Comparison of ENCODE assay signal across 18 cellular contexts in genomic region chr5:91110709-91111108, GRCh38.
A peak's percentile ranks its signal among the peaks of the same experiment; 100 is the strongest.
DNase-seq lines count a peak whose midpoint lies in the region; ATAC-seq and TF ChIP-seq lines count a peak whose summit lies in the region.
"Had no signal": no experiment of that assay in that cellular context is flagged by ENCODE, and none has a peak within 500 bp of the region (broad histone marks: within the 10 kb centered on the region; RNA-seq: fewer than 3 reads in every experiment).

No MANE protein-coding gene starts in this region.

- H3K9me3 ChIP-seq in mammary epithelial cell (replicated peaks; ENCODE audit: insufficient read depth, low read length) (no peaks in the 10 kb centered on the region), muscle layer of duodenum (ENCODE audit: control insufficient read depth in 1 of 2, low read length in 2 of 2) (no peaks in the 10 kb centered on the region)
- H3K9me3 ChIP-seq: HAP-1, prostate gland had no signal

- intact Hi-C loops in MCF 10A (cut with micrococcal nuclease) (no loop called here), mammary epithelial cell (cut with micrococcal nuclease) (no loop called here)
- intact Hi-C loops in activated CD4-positive, alpha-beta T cell treated with anti-CD3 and anti-CD28 coated beads for 36 hours (cut with DNase I, micrococcal nuclease), result no loop called here

- H4K20me1 ChIP-seq in mammary epithelial cell (ENCODE audit: insufficient read depth, low read length), result no peaks in the 10 kb centered on the region

- DNase-seq in MCF 10A (ENCODE audit: unreplicated experiment), result peak; percentile 12
- DNase-seq in mammary epithelial cell, result no peak
- DNase-seq in fibroblast of mammary gland (ENCODE audit: low read depth), result peak; percentile 57
- DNase-seq in central memory CD4-positive, alpha-beta T cell, result no peak
- no peak for DNase-seq in mesothelial cell of epicardium (ENCODE audit: low spot score in 2 of 2, unreplicated experiment in 2 of 2)
- no peak for DNase-seq in activated CD4-positive, alpha-beta T cell treated with anti-CD3 and anti-CD28 coated beads for 36 hours
- DNase-seq: activated CD8-positive, alpha-beta T cell treated with anti-CD3 and anti-CD28 coated beads, Interleukin-2, amount 10 ng/mL, durations not matched to agents 7 days and 5 days; amniotic stem cell; erythroblast; NCI-H1694; NCI-H510A had no signal

- H3K4me1 Mint-ChIP-seq in MCF 10A (ENCODE audit: insufficient read depth, unreplicated experiment), result peaks cover 6% of the 10 kb centered on the region
- peaks cover 3% of the 10 kb centered on the region for H3K4me1 Mint-ChIP-seq in mesothelial cell of epicardium
- peaks cover 2% of the 10 kb centered on the region for H3K4me1 Mint-ChIP-seq in activated CD4-positive, alpha-beta T cell treated with anti-CD3 and anti-CD28 coated beads for 36 hours

- no peak overlapping the region for H3K4me2 ChIP-seq in mammary epithelial cell (ENCODE audit: insufficient read depth, low read depth, low read length)

- POLR2A ChIA-PET in MCF 10A (lab: Yijun Ruan, JAX), result interaction anchor here (0.7 to 2.3 kb wide), 6 partner anchors 41 to 273 kb away, joined by 3 to 13 read pairs (median 6); partner anchors contain the start of gene ARRDC3
- POLR2A ChIA-PET in activated CD4-positive, alpha-beta T cell treated with anti-CD3 and anti-CD28 coated beads for 36 hours (lab: Charles Lee), result no interaction called here

- H3K4me1 ChIP-seq in mammary epithelial cell (ENCODE audit: insufficient read depth, low read length), result no peaks in the 10 kb centered on the region
- H3K4me1 ChIP-seq in muscle layer of duodenum (ENCODE audit: control insufficient read depth in 1 of 2, insufficient read depth in 2 of 2, low read length in 2 of 2), result peaks cover 0 to 35% of the 10 kb centered on the region in 2 donors
- H3K4me1 ChIP-seq: HAP-1 had no signal

- H3K27ac Mint-ChIP-seq in MCF 10A (ENCODE audit: low read depth, unreplicated experiment) (peak overlapping the region; percentile 16), mesothelial cell of epicardium (no peak overlapping the region)
- H3K27ac Mint-ChIP-seq in activated CD4-positive, alpha-beta T cell treated with anti-CD3 and anti-CD28 coated beads for 36 hours, result no peak overlapping the region
- H3K27ac Mint-ChIP-seq: activated CD8-positive, alpha-beta T cell treated with anti-CD3 and anti-CD28 coated beads, Interleukin-2, amount 10 ng/mL, durations not matched to agents 7 days and 5 days; activated T-helper 1 cell treated with anti-CD3 and anti-CD28 coated beads, Interleukin-12 subunit alpha, Interleukin-12 subunit beta, Interleukin-2, Interleukin-4 antibody, amounts not matched to agents 30 ng/mL and 10 ng/mL and 1 ng/mL, durations not matched to agents 14 hours and 24 hours and 36 hours; natural killer cell treated with Interleukin-12 subunit alpha and Interleukin-12 subunit beta and Interleukin-15 and Interleukin-18, amount 100 ng/mL, for 72 hours had no signal

- H3K27ac ChIP-seq in mammary epithelial cell (ENCODE audit: insufficient read depth, low read depth, low read length) (no peak overlapping the region), muscle layer of duodenum (ENCODE audit: low read length) (peak overlapping the region; percentile 70)
- H3K27ac ChIP-seq: SK-N-MC had no signal

- H3K4me3 Mint-ChIP-seq in MCF 10A (ENCODE audit: unreplicated experiment) (no peak overlapping the region), mesothelial cell of epicardium (no peak overlapping the region)
- no peak overlapping the region for H3K4me3 Mint-ChIP-seq in activated CD4-positive, alpha-beta T cell treated with anti-CD3 and anti-CD28 coated beads for 36 hours
- H3K4me3 Mint-ChIP-seq: activated CD8-positive, alpha-beta T cell treated with anti-CD3 and anti-CD28 coated beads, Interleukin-2, amount 10 ng/mL, durations not matched to agents 7 days and 5 days; activated T-helper 1 cell treated with anti-CD3 and anti-CD28 coated beads, Interleukin-12 subunit alpha, Interleukin-12 subunit beta, Interleukin-2, Interleukin-4 antibody, amounts not matched to agents 30 ng/mL and 10 ng/mL and 1 ng/mL, durations not matched to agents 14 hours and 24 hours and 36 hours; natural killer cell treated with Interleukin-12 subunit alpha and Interleukin-12 subunit beta and Interleukin-15 and Interleukin-18, amount 100 ng/mL, for 72 hours had no signal

- CTCF ChIA-PET in MCF 10A (lab: Yijun Ruan, JAX) (interaction anchor here (0.7 to 2.6 kb wide), 7 partner anchors 8 to 309 kb away, joined by 3 to 11 read pairs (median 3); no protein-coding TSS in a partner anchor), mammary epithelial cell (lab: Charles Lee; ENCODE audit: low non-redundant PET) (no interaction called here)
- CTCF ChIA-PET in activated CD4-positive, alpha-beta T cell treated with anti-CD3 and anti-CD28 coated beads for 36 hours (lab: Charles Lee), result no interaction called here

- no peaks in the 10 kb centered on the region for H3K79me2 ChIP-seq in mammary epithelial cell (ENCODE audit: insufficient read depth, low read length)

- ATAC-seq in HG03457 (IDR thresholded peaks at IDR 0.05; ENCODE audit: unreplicated experiment), result no peak
- no peak for ATAC-seq in activated CD4-positive, alpha-beta T cell treated with anti-CD3 and anti-CD28 coated beads for 36 hours
- ATAC-seq: activated CD8-positive, alpha-beta T cell treated with anti-CD3 and anti-CD28 coated beads, Interleukin-2, amount 10 ng/mL, durations not matched to agents 7 days and 5 days; natural killer cell treated with Interleukin-12 subunit alpha and Interleukin-12 subunit beta and Interleukin-15 and Interleukin-18, amount 100 ng/mL, for 72 hours had no signal

- H3K9ac ChIP-seq in mammary epithelial cell (ENCODE audit: insufficient read depth, low read length), result no peak overlapping the region

- dilution Hi-C loops in mammary epithelial cell (cut with HindIII; ENCODE audit: low sequenced_read_pairs), result no loop called here

- BruUV-seq in MCF 10A (replicated peaks; lab: Mats Ljungman, UMichigan), result no TSS peak
- BruUV-seq in mammary epithelial cell (replicated peaks; lab: Mats Ljungman, UMichigan), result no TSS peak

- WGBS in mammary epithelial cell (ENCODE audit: low coverage, missing lambda C conversion rate), result 63% methylated on average over 5 of the region's 5 CpGs

- H3K36me3 Mint-ChIP-seq in MCF 10A (ENCODE audit: insufficient read depth, unreplicated experiment) (no peaks in the 10 kb centered on the region), mesothelial cell of epicardium (peaks cover 7% of the 10 kb centered on the region)
- no peaks in the 10 kb centered on the region for H3K36me3 Mint-ChIP-seq in activated CD4-positive, alpha-beta T cell treated with anti-CD3 and anti-CD28 coated beads for 36 hours (ENCODE audit: low read depth)
- H3K36me3 Mint-ChIP-seq: natural killer cell treated with Interleukin-12 subunit alpha and Interleukin-12 subunit beta and Interleukin-15 and Interleukin-18, amount 100 ng/mL, for 72 hours had no signal

- H3K27me3 Mint-ChIP-seq in MCF 10A (ENCODE audit: insufficient read depth, unreplicated experiment) (no peaks in the 10 kb centered on the region), mesothelial cell of epicardium (ENCODE audit: low read depth) (no peaks in the 10 kb centered on the region)
- H3K27me3 Mint-ChIP-seq in activated CD4-positive, alpha-beta T cell treated with anti-CD3 and anti-CD28 coated beads for 36 hours, result peaks cover 11% of the 10 kb centered on the region

- in situ Hi-C loops in mammary epithelial cell (cut with MboI; ENCODE audit: low sequenced_read_pairs in 2 of 2), result no loop called here

- H3K27me3 ChIP-seq in mammary epithelial cell (ENCODE audit: insufficient read depth, low read length) (no peaks in the 10 kb centered on the region), muscle layer of duodenum (ENCODE audit: low read depth, low read length) (no peaks in the 10 kb centered on the region)

- H3K4me3 ChIP-seq in mammary epithelial cell (replicated peaks in 1 of 3; ENCODE audit: insufficient read depth in 1 of 3, low read depth in 2 of 3, low read length in 3 of 3) (no peak overlapping the region), fibroblast of mammary gland (ENCODE audit: control insufficient read depth, low read depth, low read length) (no peak overlapping the region), muscle layer of duodenum (ENCODE audit: low read depth in 1 of 2, low read length in 2 of 2) (peak overlapping the region in 1 of 2 donors; percentile 2)
- H3K4me3 ChIP-seq: HAP-1, prostate gland, SK-N-MC had no signal

- no peak overlapping the region for H2AFZ ChIP-seq in mammary epithelial cell (ENCODE audit: low read depth, low read length)

- TF ChIP-seq CTCF in MCF 10A (IDR thresholded peaks at IDR 0.05; ENCODE audit: unreplicated experiment), result no peak
- no peak for TF ChIP-seq CTCF in mammary epithelial cell (conservative IDR thresholded peaks at IDR 0.05 in 1 of 2, IDR thresholded peaks at IDR 0.05 in 1 of 2; ENCODE audit: extremely low read depth in 1 of 2, insufficient read depth in 1 of 2, low read depth in 1 of 2, low read length in 2 of 2)
- TF ChIP-seq CTCF in fibroblast of mammary gland (conservative IDR thresholded peaks at IDR 0.05; ENCODE audit: control insufficient read depth, insufficient read depth, low read depth, low read length), result no peak
- TF ChIP-seq CTCF in mesothelial cell of epicardium (IDR thresholded peaks at IDR 0.05; ENCODE audit: unreplicated experiment), result no peak

- H3K36me3 ChIP-seq in mammary epithelial cell (ENCODE audit: insufficient read depth, low read length) (no peaks in the 10 kb centered on the region), muscle layer of duodenum (ENCODE audit: control insufficient read depth in 1 of 2, insufficient read depth in 2 of 2, low read length in 2 of 2) (no peaks in the 10 kb centered on the region)
- H3K36me3 ChIP-seq: HAP-1, prostate gland had no signal

- H3K9me3 Mint-ChIP-seq in MCF 10A (ENCODE audit: unreplicated experiment) (peaks cover 11% of the 10 kb centered on the region), mesothelial cell of epicardium (peaks cover 4% of the 10 kb centered on the region)
- H3K9me3 Mint-ChIP-seq in activated CD4-positive, alpha-beta T cell treated with anti-CD3 and anti-CD28 coated beads for 36 hours (ENCODE audit: low read depth), result no peaks in the 10 kb centered on the region
- H3K9me3 Mint-ChIP-seq: activated T-helper 1 cell treated with anti-CD3 and anti-CD28 coated beads, Interleukin-12 subunit alpha, Interleukin-12 subunit beta, Interleukin-2, Interleukin-4 antibody, amounts not matched to agents 30 ng/mL and 10 ng/mL and 1 ng/mL, durations not matched to agents 14 hours and 24 hours and 36 hours; natural killer cell treated with Interleukin-12 subunit alpha and Interleukin-12 subunit beta and Interleukin-15 and Interleukin-18, amount 100 ng/mL, for 72 hours had no signal

Comparison
In these comparisons a context has a peak if more than half of its experiments do, and no peak if none do; other contexts are left out.
1. DNase-seq: peak in MCF 10A (single experiment) and fibroblast of mammary gland (single experiment); none in mammary epithelial cell (single experiment), central memory CD4-positive, alpha-beta T cell (single experiment), mesothelial cell of epicardium (0 of 2) and activated CD4-positive, alpha-beta T cell treated with anti-CD3 and anti-CD28 coated beads for 36 hours (single experiment).